ENCODE assay signal across 13 cellular contexts in genomic region chr5:9284781-9285307, GRCh38.
DNase-seq lines count a peak whose midpoint lies in the region; ATAC-seq and TF ChIP-seq lines count a peak whose summit lies in the region.
"Had no signal": no experiment of that assay in that cellular context is flagged by ENCODE, and none has a peak within 500 bp of the region (broad histone marks: within the 10 kb centered on the region; RNA-seq: fewer than 3 reads in every experiment).

No MANE protein-coding gene starts in this region.

- no peaks in the 10 kb centered on the region for H3K36me3 Mint-ChIP-seq in activated CD8-positive, alpha-beta memory T cell treated with anti-CD3 and anti-CD28 coated beads, Interleukin-2, amount 10 ng/mL, durations not matched to agents 7 days and 5 days
- H3K36me3 Mint-ChIP-seq in activated T-helper 2 cell treated with anti-CD3 and anti-CD28 coated beads, Interferon-gamma antibody, Interleukin-2, Interleukin-4, amounts not matched to agents 10 μg/mL and 5 μg/mL and 100 μg/mL, durations not matched to agents 14 hours and 24 hours and 36 hours (ENCODE audit: low read depth), result no peaks in the 10 kb centered on the region

- peaks cover 4% of the 10 kb centered on the region for H3K9me3 Mint-ChIP-seq in activated CD8-positive, alpha-beta memory T cell treated with anti-CD3 and anti-CD28 coated beads, Interleukin-2, amount 10 ng/mL, durations not matched to agents 7 days and 5 days (ENCODE audit: low read depth)
- peaks cover 4% of the 10 kb centered on the region for H3K9me3 Mint-ChIP-seq in activated T-helper 2 cell treated with anti-CD3 and anti-CD28 coated beads, Interferon-gamma antibody, Interleukin-2, Interleukin-4, amounts not matched to agents 10 μg/mL and 5 μg/mL and 100 μg/mL, durations not matched to agents 14 hours and 24 hours and 36 hours

- CTCF ChIA-PET in activated CD8-positive, alpha-beta memory T cell treated with anti-CD3 and anti-CD28 coated beads, Interleukin-2, amount 10 ng/mL, durations not matched to agents 7 days and 5 days (lab: Charles Lee), result no interaction called here

- no peaks in the 10 kb centered on the region for H3K36me3 ChIP-seq in ACC112 (ENCODE audit: insufficient read depth, low read length)

- H3K4me1 ChIP-seq in ACC112 (ENCODE audit: control insufficient read depth, insufficient read depth, low read length, unreplicated experiment), result peaks cover 9% of the 10 kb centered on the region

- no peaks in the 10 kb centered on the region for H3K4me1 Mint-ChIP-seq in activated CD8-positive, alpha-beta memory T cell treated with anti-CD3 and anti-CD28 coated beads, Interleukin-2, amount 10 ng/mL, durations not matched to agents 7 days and 5 days
- H3K4me1 Mint-ChIP-seq in activated T-helper 2 cell treated with anti-CD3 and anti-CD28 coated beads, Interferon-gamma antibody, Interleukin-2, Interleukin-4, amounts not matched to agents 10 μg/mL and 5 μg/mL and 100 μg/mL, durations not matched to agents 14 hours and 24 hours and 36 hours (ENCODE audit: low read depth), result no peaks in the 10 kb centered on the region

- H3K27me3 ChIP-seq in ACC112 (ENCODE audit: insufficient read depth, low read length), result no peaks in the 10 kb centered on the region

- intact Hi-C loops in activated T-helper 2 cell treated with anti-CD3 and anti-CD28 coated beads, Interferon-gamma antibody, Interleukin-2, Interleukin-4, amounts not matched to agents 10 μg/mL and 5 μg/mL and 100 μg/mL, durations not matched to agents 14 hours and 24 hours and 36 hours (cut with micrococcal nuclease), result no loop called here

- H3K4me3 ChIP-seq in ACC112 (ENCODE audit: low read depth, low read length), result no peak overlapping the region

- no peaks in the 10 kb centered on the region for H3K27me3 Mint-ChIP-seq in activated CD8-positive, alpha-beta memory T cell treated with anti-CD3 and anti-CD28 coated beads, Interleukin-2, amount 10 ng/mL, durations not matched to agents 7 days and 5 days
- no peaks in the 10 kb centered on the region for H3K27me3 Mint-ChIP-seq in activated T-helper 2 cell treated with anti-CD3 and anti-CD28 coated beads, Interferon-gamma antibody, Interleukin-2, Interleukin-4, amounts not matched to agents 10 μg/mL and 5 μg/mL and 100 μg/mL, durations not matched to agents 14 hours and 24 hours and 36 hours (ENCODE audit: low read depth)

- peak; percentile 89 for DNase-seq in NCI-H460 (ENCODE audit: extremely low read depth, low read depth)
- peak; percentile 47 for DNase-seq in fibroblast of the conjunctiva (ENCODE audit: low read depth)
- DNase-seq in omental fat pad (ENCODE audit: low spot score), result no peak
- DNase-seq in NOMO-1 treated with DMSO at 0.1 percent for 48 hours (lab: John Stamatoyannopoulos, UW; ENCODE audit: unreplicated experiment), result no peak
- DNase-seq in activated CD8-positive, alpha-beta memory T cell treated with anti-CD3 and anti-CD28 coated beads, Interleukin-2, amount 10 ng/mL, durations not matched to agents 7 days and 5 days, result no peak
- no peak for DNase-seq in activated T-helper 2 cell treated with anti-CD3 and anti-CD28 coated beads, Interferon-gamma antibody, Interleukin-2, Interleukin-4, amounts not matched to agents 10 μg/mL and 5 μg/mL and 100 μg/mL, durations not matched to agents 14 hours and 24 hours and 36 hours (ENCODE audit: low spot score)
- DNase-seq: activated T-cell treated with anti-CD3 and anti-CD28 coated beads, Interleukin-2, amount 50 U/mL, for 4 hours; central memory CD4-positive, alpha-beta T cell; DND-41; NCI-H526 treated with DMSO at 0.1 percent for 48 hours; SIG-M5 had no signal

- TF ChIP-seq CTCF in omental fat pad (IDR thresholded peaks at IDR 0.05), result no peak

- no peak overlapping the region for H3K4me3 Mint-ChIP-seq in activated CD8-positive, alpha-beta memory T cell treated with anti-CD3 and anti-CD28 coated beads, Interleukin-2, amount 10 ng/mL, durations not matched to agents 7 days and 5 days
- no peak overlapping the region for H3K4me3 Mint-ChIP-seq in activated T-helper 2 cell treated with anti-CD3 and anti-CD28 coated beads, Interferon-gamma antibody, Interleukin-2, Interleukin-4, amounts not matched to agents 10 μg/mL and 5 μg/mL and 100 μg/mL, durations not matched to agents 14 hours and 24 hours and 36 hours (ENCODE audit: low read depth)
- H3K4me3 Mint-ChIP-seq: activated T-cell treated with anti-CD3 and anti-CD28 coated beads, Interleukin-2, amount 50 U/mL, for 4 hours had no signal

- ATAC-seq in omental fat pad (ENCODE audit: low FRiP score) (peak; percentile 93), GM21723 (IDR thresholded peaks at IDR 0.05; ENCODE audit: unreplicated experiment) (no peak)
- ATAC-seq in activated CD8-positive, alpha-beta memory T cell treated with anti-CD3 and anti-CD28 coated beads, Interleukin-2, amount 10 ng/mL, durations not matched to agents 7 days and 5 days, result no peak
- ATAC-seq: activated T-cell treated with anti-CD3 and anti-CD28 coated beads, Interleukin-2, amount 50 U/mL, for 4 hours had no signal

- H2AFZ ChIP-seq in ACC112 (ENCODE audit: low read length, unreplicated experiment), result peak overlapping the region; percentile 23

- H3K27ac Mint-ChIP-seq in activated CD8-positive, alpha-beta memory T cell treated with anti-CD3 and anti-CD28 coated beads, Interleukin-2, amount 10 ng/mL, durations not matched to agents 7 days and 5 days, result no peak overlapping the region
- H3K27ac Mint-ChIP-seq in activated T-helper 2 cell treated with anti-CD3 and anti-CD28 coated beads, Interferon-gamma antibody, Interleukin-2, Interleukin-4, amounts not matched to agents 10 μg/mL and 5 μg/mL and 100 μg/mL, durations not matched to agents 14 hours and 24 hours and 36 hours, result no peak overlapping the region

- no peaks in the 10 kb centered on the region for H3K79me2 ChIP-seq in ACC112 (ENCODE audit: control insufficient read depth, insufficient read depth, low read length, unreplicated experiment)

- no peak overlapping the region for H3K27ac ChIP-seq in ACC112 (ENCODE audit: low read depth, low read length)

Comparison
In these comparisons a context has a peak if more than half of its experiments do, and no peak if none do; other contexts are left out.
1. DNase-seq: peak in NCI-H460 (single experiment) and fibroblast of the conjunctiva (single experiment); none in omental fat pad (single experiment), NOMO-1 treated with DMSO at 0.1 percent for 48 hours (single experiment), activated CD8-positive, alpha-beta memory T cell treated with anti-CD3 and anti-CD28 coated beads, Interleukin-2, amount 10 ng/mL, durations not matched to agents 7 days and 5 days (single experiment) and activated T-helper 2 cell treated with anti-CD3 and anti-CD28 coated beads, Interferon-gamma antibody, Interleukin-2, Interleukin-4, amounts not matched to agents 10 μg/mL and 5 μg/mL and 100 μg/mL, durations not matched to agents 14 hours and 24 hours and 36 hours (single experiment).